ENCODE assay signal across 8 cellular contexts in the genomic region with DNA sequence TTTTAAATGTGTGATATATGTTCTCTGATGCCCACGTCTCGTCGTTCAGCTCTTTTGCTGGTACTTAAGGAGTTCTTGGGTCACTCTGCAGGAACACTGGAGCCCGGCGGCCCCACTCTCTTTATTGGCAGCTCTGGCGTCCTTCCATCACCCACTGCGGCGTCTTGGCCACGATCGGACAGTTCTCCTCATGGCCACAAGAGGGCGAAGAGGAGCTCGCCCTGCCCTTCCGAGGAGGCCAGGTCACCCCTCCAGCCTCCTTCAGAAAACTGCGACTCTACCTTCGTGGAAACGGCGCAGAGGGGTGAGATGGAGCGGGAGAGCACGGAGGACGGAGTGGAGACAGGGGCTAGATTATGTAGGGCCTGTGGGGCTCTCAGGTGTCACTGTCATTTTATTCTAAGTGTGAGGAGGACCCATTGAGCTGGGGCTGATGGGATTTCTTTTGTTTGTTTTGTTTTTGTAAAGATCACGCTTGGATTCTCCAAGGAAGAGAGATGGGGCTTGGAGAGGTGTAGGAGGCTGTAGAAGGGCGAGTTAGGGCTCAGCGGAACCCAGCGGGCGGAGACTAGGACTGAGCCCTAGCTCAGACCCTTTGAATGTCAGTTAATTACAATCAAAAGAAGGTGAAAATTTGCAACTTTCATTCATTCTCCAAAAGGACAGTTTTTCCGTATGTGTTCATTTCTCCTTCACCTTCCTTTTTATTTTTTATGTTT. TPM values are rescaled to one million over a fixed set of nuclear protein-coding genes. Genes with fewer than 3 reads are reported as not detected.
DNase-seq lines count a peak whose midpoint lies in the region; ATAC-seq and TF ChIP-seq lines count a peak whose summit lies in the region.

No MANE protein-coding gene starts in this region.

- H3K27me3 Mint-ChIP-seq in stimulated activated memory B cell treated with anti-CD40 and anti-IgM and Interleukin-4, amounts not matched to agents 10 μg/mL and 1 μg/mL and 100 μg/mL, for 72 hours, result peaks cover 20% of the 10 kb centered on the region

- ATAC-seq in heart left ventricle, result no peak
- no peak for ATAC-seq in stimulated activated memory B cell treated with anti-CD40 and anti-IgM and Interleukin-4, amounts not matched to agents 10 μg/mL and 1 μg/mL and 100 μg/mL, for 72 hours

- H3K4me3 Mint-ChIP-seq in stimulated activated memory B cell treated with anti-CD40 and anti-IgM and Interleukin-4, amounts not matched to agents 10 μg/mL and 1 μg/mL and 100 μg/mL, for 72 hours, result no peak overlapping the region

- TF ChIP-seq CTCF in heart left ventricle (IDR thresholded peaks at IDR 0.05) (peak in 10 of 12 donors; percentile 17 to 40 (median 32)), right atrium auricular region (IDR thresholded peaks at IDR 0.05) (peak in 1 of 2 donors; percentile 46), thyroid gland (IDR thresholded peaks at IDR 0.05) (peak; percentile 26 to 58 (median 41))

- no peak for TF ChIP-seq POLR2A in heart left ventricle (IDR thresholded peaks at IDR 0.05)
- no peak for TF ChIP-seq POLR2A in erythroblast (IDR thresholded peaks at IDR 0.05; ENCODE audit: low read length)
- no peak for TF ChIP-seq POLR2A in thyroid gland (IDR thresholded peaks at IDR 0.05)

- H3K4me1 ChIP-seq in heart left ventricle, result no peaks in the 10 kb centered on the region
- H3K4me1 ChIP-seq in right atrium auricular region, result no peaks in the 10 kb centered on the region
- no peaks in the 10 kb centered on the region for H3K4me1 ChIP-seq in thyroid gland

- no peaks in the 10 kb centered on the region for H3K36me3 Mint-ChIP-seq in stimulated activated memory B cell treated with anti-CD40 and anti-IgM and Interleukin-4, amounts not matched to agents 10 μg/mL and 1 μg/mL and 100 μg/mL, for 72 hours

- H3K27ac ChIP-seq in heart left ventricle, result no peak overlapping the region
- H3K27ac ChIP-seq in right atrium auricular region, result no peak overlapping the region
- no peak overlapping the region for H3K27ac ChIP-seq in thyroid gland

- H3K4me3 ChIP-seq in heart left ventricle, result no peak overlapping the region
- H3K4me3 ChIP-seq in right atrium auricular region, result no peak overlapping the region
- no peak overlapping the region for H3K4me3 ChIP-seq in thyroid gland (replicated peaks in 1 of 3)

- H3K36me3 ChIP-seq in heart left ventricle, result no peaks in the 10 kb centered on the region
- H3K36me3 ChIP-seq in right atrium auricular region, result no peaks in the 10 kb centered on the region
- no peaks in the 10 kb centered on the region for H3K36me3 ChIP-seq in thyroid gland

- no peak for DNase-seq in heart left ventricle
- no peak for DNase-seq in right atrium auricular region (ENCODE audit: low spot score)
- DNase-seq in NCI-H2029 (lab: John Stamatoyannopoulos, UW), result peak; percentile 10
- DNase-seq in erythroblast (lab: John Stamatoyannopoulos, UW), result peak; percentile 6 to 19
- peak; percentile 9 to 14 for DNase-seq in thyroid gland
- DNase-seq in LoVo (ENCODE audit: low spot score), result no peak
- DNase-seq in NCI-H146 (lab: John Stamatoyannopoulos, UW), result no peak

- H3K4me1 Mint-ChIP-seq in stimulated activated memory B cell treated with anti-CD40 and anti-IgM and Interleukin-4, amounts not matched to agents 10 μg/mL and 1 μg/mL and 100 μg/mL, for 72 hours, result no peaks in the 10 kb centered on the region

- H3K9me3 ChIP-seq in heart left ventricle (peaks cover 0 to 32% (median 0%) of the 10 kb centered on the region in 12 donors), right atrium auricular region (peaks cover 0 to 8% of the 10 kb centered on the region in 2 donors), thyroid gland (no peaks in the 10 kb centered on the region)

- peaks cover 0 to 28% (median 5%) of the 10 kb centered on the region in 9 donors for H3K27me3 ChIP-seq in heart left ventricle
- no peaks in the 10 kb centered on the region for H3K27me3 ChIP-seq in right atrium auricular region
- no peaks in the 10 kb centered on the region for H3K27me3 ChIP-seq in thyroid gland

- intact Hi-C loops in heart left ventricle (cut with DNase I) (no loop called here), thyroid gland (cut with DNase I) (no loop called here)

- 36 to 75% (median 62%) methylated on average over 26 of the region's 26 CpGs for WGBS in heart left ventricle, 4 donors
- 66% methylated on average over 26 of the region's 26 CpGs for WGBS in thyroid gland, 2 donors

- H3K27ac Mint-ChIP-seq in stimulated activated memory B cell treated with anti-CD40 and anti-IgM and Interleukin-4, amounts not matched to agents 10 μg/mL and 1 μg/mL and 100 μg/mL, for 72 hours, result no peak overlapping the region

- H3K9me3 Mint-ChIP-seq in stimulated activated memory B cell treated with anti-CD40 and anti-IgM and Interleukin-4, amounts not matched to agents 10 μg/mL and 1 μg/mL and 100 μg/mL, for 72 hours, result peaks cover 6% of the 10 kb centered on the region

RNA-seq across cellular contexts. Expression of a gene that starts 28.0 kb away (rescaled TPM):
- total RNA-seq in heart left ventricle, result not detected
- not detected for polyA plus RNA-seq in heart left ventricle
- under 1 TPM; 0.59 to 0.78 TPM for total RNA-seq in right atrium auricular region
- 1 to 10 TPM in 1 of 4 donors, not detected in 3; 5.7 TPM for total RNA-seq in thyroid gland

Comparison
In these comparisons a context has a peak if more than half of its experiments do, and no peak if none do; other contexts are left out.
1. DNase-seq: peak in NCI-H2029 (single experiment), erythroblast (2 of 2) and thyroid gland (2 of 2); none in heart left ventricle (0 of 5), right atrium auricular region (single experiment), LoVo (single experiment) and NCI-H146 (single experiment).